1 cellular context compared by ENCODE assay signal in the genomic region with DNA sequence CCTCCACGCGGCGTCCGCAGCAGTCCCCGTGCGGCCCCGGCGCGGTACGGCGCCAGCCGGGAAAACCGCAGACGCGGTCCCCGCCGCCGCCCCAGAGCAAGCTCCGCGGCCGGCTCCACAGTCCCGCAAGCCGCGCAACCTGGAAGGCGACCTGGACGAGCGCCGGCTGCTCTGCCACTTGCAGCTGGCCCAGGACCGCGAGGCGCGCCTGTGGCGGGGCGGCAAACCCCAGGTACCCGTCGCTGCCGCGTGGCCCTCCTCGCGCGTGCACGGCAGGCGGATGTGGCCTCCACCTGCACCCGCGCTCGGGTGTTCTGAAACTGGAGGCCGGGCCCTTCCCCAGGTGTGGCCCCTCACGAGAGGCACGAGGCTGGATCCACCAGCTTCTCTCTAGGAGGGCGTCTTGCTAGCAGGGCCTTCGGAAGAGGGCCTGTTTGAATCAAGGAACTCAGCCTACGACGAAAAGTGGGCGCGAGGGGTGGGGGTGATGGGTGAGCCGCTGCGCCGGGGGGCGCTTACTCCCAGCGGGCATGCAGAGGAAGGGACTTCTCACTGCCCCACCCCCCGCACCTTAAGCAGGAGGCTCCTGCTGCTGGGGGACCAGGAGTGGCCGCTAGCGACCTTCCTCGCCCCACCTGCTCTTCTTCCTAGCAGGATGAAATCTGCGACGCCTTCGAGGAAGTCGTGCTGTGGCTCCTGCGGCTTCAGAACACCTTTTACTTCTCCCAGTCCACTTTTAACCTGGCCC.
A peak's percentile ranks its signal among the peaks of the same experiment; 100 is the strongest.
TF ChIP-seq lines count a peak whose summit lies in the region.

No MANE protein-coding gene starts in this region.

TF ChIP-seq in H1, 55 proteins besides CTCF, POLR2A, EP300 and RAD21:
- TF ChIP-seq, protein P1, sequence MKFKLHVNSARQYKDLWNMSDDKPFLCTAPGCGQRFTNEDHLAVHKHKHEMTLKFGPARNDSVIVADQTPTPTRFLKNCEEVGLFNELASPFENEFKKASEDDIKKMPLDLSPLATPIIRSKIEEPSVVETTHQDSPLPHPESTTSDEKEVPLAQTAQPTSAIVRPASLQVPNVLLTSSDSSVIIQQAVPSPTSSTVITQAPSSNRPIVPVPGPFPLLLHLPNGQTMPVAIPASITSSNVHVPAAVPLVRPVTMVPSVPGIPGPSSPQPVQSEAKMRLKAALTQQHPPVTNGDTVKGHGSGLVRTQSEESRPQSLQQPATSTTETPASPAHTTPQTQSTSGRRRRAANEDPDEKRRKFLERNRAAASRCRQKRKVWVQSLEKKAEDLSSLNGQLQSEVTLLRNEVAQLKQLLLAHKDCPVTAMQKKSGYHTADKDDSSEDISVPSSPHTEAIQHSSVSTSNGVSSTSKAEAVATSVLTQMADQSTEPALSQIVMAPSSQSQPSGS (IDR thresholded peaks at IDR 0.05; ENCODE audit: low read length), result no peak
- TF ChIP-seq, protein P2, sequence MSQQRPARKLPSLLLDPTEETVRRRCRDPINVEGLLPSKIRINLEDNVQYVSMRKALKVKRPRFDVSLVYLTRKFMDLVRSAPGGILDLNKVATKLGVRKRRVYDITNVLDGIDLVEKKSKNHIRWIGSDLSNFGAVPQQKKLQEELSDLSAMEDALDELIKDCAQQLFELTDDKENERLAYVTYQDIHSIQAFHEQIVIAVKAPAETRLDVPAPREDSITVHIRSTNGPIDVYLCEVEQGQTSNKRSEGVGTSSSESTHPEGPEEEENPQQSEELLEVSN (IDR thresholded peaks at IDR 0.05), result peak; percentile 96
- TF ChIP-seq GABPA (IDR thresholded peaks at IDR 0.05; ENCODE audit: borderline replicate concordance, insufficient read depth, low read length) (0 out of 2 replicates have a peak, but pooled peaks have one; percentile 34), KDM4A (IDR thresholded peaks at IDR 0.05; ENCODE audit: low read depth, low read length, severe bottlenecking) (peak; percentile 43), POU5F1 (IDR thresholded peaks at IDR 0.05; ENCODE audit: low read depth, low read length) (no peak), SIN3A (conservative IDR thresholded peaks at IDR 0.05 in 1 of 2, IDR thresholded peaks at IDR 0.05 in 1 of 2; ENCODE audit: low read depth in 1 of 2, low read length in 2 of 2) (no peak), SP4 (IDR thresholded peaks at IDR 0.05; ENCODE audit: low read length) (no peak), CEBPB (IDR thresholded peaks at IDR 0.05; ENCODE audit: low read depth, low read length) (no peak), NANOG (IDR thresholded peaks at IDR 0.05; ENCODE audit: insufficient read depth, low read depth, low read length, poor library complexity, severe bottlenecking) (no peak), BRCA1 (IDR thresholded peaks at IDR 0.05; ENCODE audit: low read depth, low read length) (no peak), EZH2 (IDR thresholded peaks at IDR 0.05; ENCODE audit: low read depth, low read length, severe bottlenecking) (peak; percentile 93), RFX5 (IDR thresholded peaks at IDR 0.05; ENCODE audit: borderline replicate concordance, low read depth, low read length) (no peak), TEAD4 (IDR thresholded peaks at IDR 0.05; ENCODE audit: low read depth, low read length) (no peak), JUN (IDR thresholded peaks at IDR 0.05; ENCODE audit: low read depth, low read length) (no peak), CREB1 (IDR thresholded peaks at IDR 0.05) (no peak), EGR1 (IDR thresholded peaks at IDR 0.05; ENCODE audit: borderline replicate concordance, low read depth, low read length) (no peak), CTBP2 (IDR thresholded peaks at IDR 0.05; ENCODE audit: borderline replicate concordance, insufficient read depth, insufficient read length, low read length) (no peak), SP1 (IDR thresholded peaks at IDR 0.05; ENCODE audit: low read depth, low read length) (no peak), ASH2L (IDR thresholded peaks at IDR 0.05; ENCODE audit: low read length) (no peak), POLR2AphosphoS5 (IDR thresholded peaks at IDR 0.05; ENCODE audit: low read depth, low read length) (no peak), BACH1 (IDR thresholded peaks at IDR 0.05; ENCODE audit: low read length) (no peak), CBX8 (IDR thresholded peaks at IDR 0.05; ENCODE audit: borderline replicate concordance, low read depth, low read length) (no peak), SUZ12 (IDR thresholded peaks at IDR 0.05; ENCODE audit: low read length) (peak; percentile 96), SAP30 (IDR thresholded peaks at IDR 0.05; ENCODE audit: insufficient read depth, insufficient replicate concordance, low read length) (no peak), HDAC6 (IDR thresholded peaks at IDR 0.05; ENCODE audit: low read depth, low read length) (no peak), RNF2 (IDR thresholded peaks at IDR 0.05; ENCODE audit: borderline replicate concordance, low read depth, low read length, missing control alignments, poor library complexity, severe bottlenecking) (peak; percentile 74), TAF7 (optimal IDR thresholded peaks at IDR 0.05; ENCODE audit: borderline replicate concordance, low read depth, low read length) (no peak), CHD2 (IDR thresholded peaks at IDR 0.05; ENCODE audit: low read length) (no peak), SP2 (IDR thresholded peaks at IDR 0.05; ENCODE audit: low read length) (no peak), BCL11A (IDR thresholded peaks at IDR 0.05; ENCODE audit: low read depth in 2 of 2, low read length in 2 of 2) (no peak), ZNF274 (IDR thresholded peaks at IDR 0.05; ENCODE audit: borderline replicate concordance, extremely low read depth, low read length) (no peak), MAFK (IDR thresholded peaks at IDR 0.05; ENCODE audit: low read depth, low read length) (no peak)
- TF ChIP-seq, protein P3, sequence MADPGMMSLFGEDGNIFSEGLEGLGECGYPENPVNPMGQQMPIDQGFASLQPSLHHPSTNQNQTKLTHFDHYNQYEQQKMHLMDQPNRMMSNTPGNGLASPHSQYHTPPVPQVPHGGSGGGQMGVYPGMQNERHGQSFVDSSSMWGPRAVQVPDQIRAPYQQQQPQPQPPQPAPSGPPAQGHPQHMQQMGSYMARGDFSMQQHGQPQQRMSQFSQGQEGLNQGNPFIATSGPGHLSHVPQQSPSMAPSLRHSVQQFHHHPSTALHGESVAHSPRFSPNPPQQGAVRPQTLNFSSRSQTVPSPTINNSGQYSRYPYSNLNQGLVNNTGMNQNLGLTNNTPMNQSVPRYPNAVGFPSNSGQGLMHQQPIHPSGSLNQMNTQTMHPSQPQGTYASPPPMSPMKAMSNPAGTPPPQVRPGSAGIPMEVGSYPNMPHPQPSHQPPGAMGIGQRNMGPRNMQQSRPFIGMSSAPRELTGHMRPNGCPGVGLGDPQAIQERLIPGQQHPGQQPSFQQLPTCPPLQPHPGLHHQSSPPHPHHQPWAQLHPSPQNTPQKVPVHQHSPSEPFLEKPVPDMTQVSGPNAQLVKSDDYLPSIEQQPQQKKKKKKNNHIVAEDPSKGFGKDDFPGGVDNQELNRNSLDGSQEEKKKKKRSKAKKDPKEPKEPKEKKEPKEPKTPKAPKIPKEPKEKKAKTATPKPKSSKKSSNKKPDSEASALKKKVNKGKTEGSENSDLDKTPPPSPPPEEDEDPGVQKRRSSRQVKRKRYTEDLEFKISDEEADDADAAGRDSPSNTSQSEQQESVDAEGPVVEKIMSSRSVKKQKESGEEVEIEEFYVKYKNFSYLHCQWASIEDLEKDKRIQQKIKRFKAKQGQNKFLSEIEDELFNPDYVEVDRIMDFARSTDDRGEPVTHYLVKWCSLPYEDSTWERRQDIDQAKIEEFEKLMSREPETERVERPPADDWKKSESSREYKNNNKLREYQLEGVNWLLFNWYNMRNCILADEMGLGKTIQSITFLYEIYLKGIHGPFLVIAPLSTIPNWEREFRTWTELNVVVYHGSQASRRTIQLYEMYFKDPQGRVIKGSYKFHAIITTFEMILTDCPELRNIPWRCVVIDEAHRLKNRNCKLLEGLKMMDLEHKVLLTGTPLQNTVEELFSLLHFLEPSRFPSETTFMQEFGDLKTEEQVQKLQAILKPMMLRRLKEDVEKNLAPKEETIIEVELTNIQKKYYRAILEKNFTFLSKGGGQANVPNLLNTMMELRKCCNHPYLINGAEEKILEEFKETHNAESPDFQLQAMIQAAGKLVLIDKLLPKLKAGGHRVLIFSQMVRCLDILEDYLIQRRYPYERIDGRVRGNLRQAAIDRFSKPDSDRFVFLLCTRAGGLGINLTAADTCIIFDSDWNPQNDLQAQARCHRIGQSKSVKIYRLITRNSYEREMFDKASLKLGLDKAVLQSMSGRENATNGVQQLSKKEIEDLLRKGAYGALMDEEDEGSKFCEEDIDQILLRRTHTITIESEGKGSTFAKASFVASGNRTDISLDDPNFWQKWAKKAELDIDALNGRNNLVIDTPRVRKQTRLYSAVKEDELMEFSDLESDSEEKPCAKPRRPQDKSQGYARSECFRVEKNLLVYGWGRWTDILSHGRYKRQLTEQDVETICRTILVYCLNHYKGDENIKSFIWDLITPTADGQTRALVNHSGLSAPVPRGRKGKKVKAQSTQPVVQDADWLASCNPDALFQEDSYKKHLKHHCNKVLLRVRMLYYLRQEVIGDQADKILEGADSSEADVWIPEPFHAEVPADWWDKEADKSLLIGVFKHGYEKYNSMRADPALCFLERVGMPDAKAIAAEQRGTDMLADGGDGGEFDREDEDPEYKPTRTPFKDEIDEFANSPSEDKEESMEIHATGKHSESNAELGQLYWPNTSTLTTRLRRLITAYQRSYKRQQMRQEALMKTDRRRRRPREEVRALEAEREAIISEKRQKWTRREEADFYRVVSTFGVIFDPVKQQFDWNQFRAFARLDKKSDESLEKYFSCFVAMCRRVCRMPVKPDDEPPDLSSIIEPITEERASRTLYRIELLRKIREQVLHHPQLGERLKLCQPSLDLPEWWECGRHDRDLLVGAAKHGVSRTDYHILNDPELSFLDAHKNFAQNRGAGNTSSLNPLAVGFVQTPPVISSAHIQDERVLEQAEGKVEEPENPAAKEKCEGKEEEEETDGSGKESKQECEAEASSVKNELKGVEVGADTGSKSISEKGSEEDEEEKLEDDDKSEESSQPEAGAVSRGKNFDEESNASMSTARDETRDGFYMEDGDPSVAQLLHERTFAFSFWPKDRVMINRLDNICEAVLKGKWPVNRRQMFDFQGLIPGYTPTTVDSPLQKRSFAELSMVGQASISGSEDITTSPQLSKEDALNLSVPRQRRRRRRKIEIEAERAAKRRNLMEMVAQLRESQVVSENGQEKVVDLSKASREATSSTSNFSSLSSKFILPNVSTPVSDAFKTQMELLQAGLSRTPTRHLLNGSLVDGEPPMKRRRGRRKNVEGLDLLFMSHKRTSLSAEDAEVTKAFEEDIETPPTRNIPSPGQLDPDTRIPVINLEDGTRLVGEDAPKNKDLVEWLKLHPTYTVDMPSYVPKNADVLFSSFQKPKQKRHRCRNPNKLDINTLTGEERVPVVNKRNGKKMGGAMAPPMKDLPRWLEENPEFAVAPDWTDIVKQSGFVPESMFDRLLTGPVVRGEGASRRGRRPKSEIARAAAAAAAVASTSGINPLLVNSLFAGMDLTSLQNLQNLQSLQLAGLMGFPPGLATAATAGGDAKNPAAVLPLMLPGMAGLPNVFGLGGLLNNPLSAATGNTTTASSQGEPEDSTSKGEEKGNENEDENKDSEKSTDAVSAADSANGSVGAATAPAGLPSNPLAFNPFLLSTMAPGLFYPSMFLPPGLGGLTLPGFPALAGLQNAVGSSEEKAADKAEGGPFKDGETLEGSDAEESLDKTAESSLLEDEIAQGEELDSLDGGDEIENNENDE (IDR thresholded peaks at IDR 0.05; ENCODE audit: insufficient replicate concordance, low read length), result no peak
- TF ChIP-seq, protein P4, sequence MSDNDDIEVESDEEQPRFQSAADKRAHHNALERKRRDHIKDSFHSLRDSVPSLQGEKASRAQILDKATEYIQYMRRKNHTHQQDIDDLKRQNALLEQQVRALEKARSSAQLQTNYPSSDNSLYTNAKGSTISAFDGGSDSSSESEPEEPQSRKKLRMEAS (IDR thresholded peaks at IDR 0.05), result peak; percentile 92
- TF ChIP-seq, protein P5, sequence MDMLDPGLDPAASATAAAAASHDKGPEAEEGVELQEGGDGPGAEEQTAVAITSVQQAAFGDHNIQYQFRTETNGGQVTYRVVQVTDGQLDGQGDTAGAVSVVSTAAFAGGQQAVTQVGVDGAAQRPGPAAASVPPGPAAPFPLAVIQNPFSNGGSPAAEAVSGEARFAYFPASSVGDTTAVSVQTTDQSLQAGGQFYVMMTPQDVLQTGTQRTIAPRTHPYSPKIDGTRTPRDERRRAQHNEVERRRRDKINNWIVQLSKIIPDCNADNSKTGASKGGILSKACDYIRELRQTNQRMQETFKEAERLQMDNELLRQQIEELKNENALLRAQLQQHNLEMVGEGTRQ (IDR thresholded peaks at IDR 0.05; ENCODE audit: low read length), result no peak
- TF ChIP-seq, protein P6, sequence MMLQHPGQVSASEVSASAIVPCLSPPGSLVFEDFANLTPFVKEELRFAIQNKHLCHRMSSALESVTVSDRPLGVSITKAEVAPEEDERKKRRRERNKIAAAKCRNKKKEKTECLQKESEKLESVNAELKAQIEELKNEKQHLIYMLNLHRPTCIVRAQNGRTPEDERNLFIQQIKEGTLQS (IDR thresholded peaks at IDR 0.05; ENCODE audit: insufficient read depth, low read depth, low read length), result no peak
